1 cellular context compared by ENCODE assay signal in the genomic region with DNA sequence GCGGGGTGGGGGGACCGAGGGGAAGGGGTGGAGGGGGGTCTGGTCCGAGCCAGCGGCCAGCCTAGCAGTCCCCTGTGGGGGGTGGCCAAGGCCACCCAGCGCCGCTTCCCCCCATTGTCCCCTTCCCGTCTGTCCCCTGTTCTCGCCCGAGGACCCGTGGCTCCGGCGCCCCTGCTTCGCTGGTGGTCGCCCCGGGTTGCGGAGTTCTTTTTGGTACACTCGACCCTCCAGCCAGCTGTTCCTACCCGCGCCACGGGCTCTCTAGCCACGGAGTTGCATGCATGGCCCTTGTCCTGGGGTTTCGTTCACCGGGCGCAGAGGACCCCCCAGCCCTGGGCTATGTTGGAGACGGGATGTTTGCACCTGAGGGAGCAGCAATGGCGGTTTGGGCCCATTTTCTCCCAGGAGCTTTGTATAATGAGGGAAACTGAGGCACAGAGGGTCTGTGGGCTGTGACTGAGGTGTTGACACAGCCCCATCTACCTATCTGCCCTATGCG.
A peak's percentile ranks its signal among the peaks of the same experiment; 100 is the strongest.
TF ChIP-seq lines count a peak whose summit lies in the region.

No MANE protein-coding gene starts in this region.

TF ChIP-seq in H1, 55 proteins besides CTCF, POLR2A, EP300 and RAD21:
- TF ChIP-seq RFX5 (IDR thresholded peaks at IDR 0.05; ENCODE audit: borderline replicate concordance, low read depth, low read length) (no peak), PHF8 (conservative IDR thresholded peaks at IDR 0.05; ENCODE audit: low read depth, low read length) (0 out of 2 replicates have a peak, but pooled peaks have one; percentile 17), ASH2L (IDR thresholded peaks at IDR 0.05; ENCODE audit: low read length) (peak; percentile 1)
TF ChIP-seq in H1: peak in this region for 2.
